In the genomic region with DNA sequence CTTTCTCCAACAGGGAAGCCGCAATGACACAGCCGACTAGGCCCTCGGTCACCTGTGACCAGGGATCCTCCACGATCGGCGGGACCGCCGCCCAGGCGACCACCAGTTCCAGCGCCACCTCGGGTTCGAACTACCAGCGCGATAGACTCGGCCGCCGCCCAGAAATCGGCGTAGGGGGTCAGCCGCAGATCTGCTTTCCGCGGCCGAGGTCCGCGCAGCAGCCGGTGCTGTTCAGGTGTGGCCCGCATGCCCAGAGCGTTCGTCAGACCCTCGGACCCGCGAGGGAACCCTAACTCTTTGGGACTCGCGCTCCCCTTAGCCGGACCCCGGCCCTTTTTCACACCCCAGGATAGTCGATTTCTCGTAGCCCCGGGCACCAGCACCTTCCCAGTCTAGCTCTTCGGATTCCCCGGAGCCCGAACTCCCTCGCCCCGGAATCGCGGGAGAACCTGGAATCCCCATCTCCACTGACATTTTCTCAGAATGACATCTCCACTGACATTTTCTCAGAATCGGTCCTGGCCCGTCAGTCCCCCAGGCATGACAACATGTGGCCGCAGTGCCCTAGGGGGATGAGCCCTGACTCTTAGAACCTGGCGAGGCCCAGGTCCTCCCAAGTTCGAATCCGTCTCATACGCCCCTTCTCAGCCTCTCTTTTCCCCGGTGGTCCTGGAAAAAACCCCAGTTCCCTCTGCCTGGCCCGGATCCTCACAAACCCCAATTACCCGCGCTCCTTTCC, we compare ENCODE assay signal across 10 cellular contexts. TPM values are rescaled to one million over a fixed set of nuclear protein-coding genes. Genes with fewer than 3 reads are reported as not detected.
A peak's percentile ranks its signal among the peaks of the same experiment; 100 is the strongest.
DNase-seq lines count a peak whose midpoint lies in the region; ATAC-seq and TF ChIP-seq lines count a peak whose summit lies in the region.
"Had no signal": no experiment of that assay in that cellular context is flagged by ENCODE, and none has a peak within 500 bp of the region (broad histone marks: within the 10 kb centered on the region; RNA-seq: fewer than 3 reads in every experiment).

No MANE protein-coding gene starts in this region.

- H3K27ac ChIP-seq in heart left ventricle (no peak overlapping the region), mucosa of rectum (ENCODE audit: low read depth in 2 of 2, low read length in 2 of 2) (peak overlapping the region; percentile 89 to 95), upper lobe of left lung (no peak overlapping the region)
- H3K27ac ChIP-seq: adrenal gland had no signal

- intact Hi-C loops in heart left ventricle (cut with DNase I): loop anchor here in 1 of 10 donors (5.0 kb wide), 1 partner anchor 46 kb away; no protein-coding TSS in a partner anchor
- intact Hi-C loops in cardiac septum (cut with DNase I): no loop called here

- H3K9ac ChIP-seq in mucosa of rectum (ENCODE audit: low read depth in 1 of 2, low read length in 2 of 2): peak overlapping the region; percentile 85 to 97

- WGBS in heart left ventricle, 4 donors: 32 to 68% (median 48%) methylated on average over 32 to 57 of the region's 57 CpGs
- WGBS in upper lobe of left lung, 2 donors: 45 to 68% methylated on average over 25 to 38 of the region's 57 CpGs

- H3K9me3 ChIP-seq in heart left ventricle: no peaks in the 10 kb centered on the region
- H3K9me3 ChIP-seq in mucosa of rectum (ENCODE audit: control insufficient read depth in 2 of 2, low read length in 2 of 2): no peaks in the 10 kb centered on the region
- no peaks in the 10 kb centered on the region for H3K9me3 ChIP-seq in upper lobe of left lung
- H3K9me3 ChIP-seq: adrenal gland had no signal

- TF ChIP-seq POLR2A in heart left ventricle (IDR thresholded peaks at IDR 0.05) (no peak), upper lobe of left lung (IDR thresholded peaks at IDR 0.05) (no peak)

- DNase-seq in heart left ventricle (no peak), cardiac septum (ENCODE audit: low spot score) (no peak), choroid plexus epithelial cell (ENCODE audit: low read depth) (no peak), upper lobe of left lung (no peak), NCI-H2081 treated with DMSO at 0.1 percent for 48 hours (lab: John Stamatoyannopoulos, UW) (no peak), Kasumi-1 (lab: John Stamatoyannopoulos, UW) (no peak)
- DNase-seq: DND-41 had no signal

- TF ChIP-seq CTCF in heart left ventricle (IDR thresholded peaks at IDR 0.05) (no peak), choroid plexus epithelial cell (conservative IDR thresholded peaks at IDR 0.05; ENCODE audit: low read depth, low read length) (no peak), upper lobe of left lung (IDR thresholded peaks at IDR 0.05) (no peak)

- H3K27me3 ChIP-seq in heart left ventricle (peaks cover 4 to 24% (median 6%) of the 10 kb centered on the region in 9 donors), mucosa of rectum (ENCODE audit: control insufficient read depth in 2 of 2, insufficient read depth in 2 of 2, low read length in 2 of 2) (peaks cover 0 to 2% of the 10 kb centered on the region in 2 donors), upper lobe of left lung (peaks cover 0 to 8% (median 3%) of the 10 kb centered on the region in 4 donors)

- H3K36me3 ChIP-seq in heart left ventricle (no peaks in the 10 kb centered on the region), mucosa of rectum (ENCODE audit: control insufficient read depth in 2 of 2, insufficient read depth in 2 of 2, low read length in 2 of 2) (no peaks in the 10 kb centered on the region), upper lobe of left lung (no peaks in the 10 kb centered on the region)
- H3K36me3 ChIP-seq: adrenal gland had no signal

- peak in 1 of 4 donors; percentile 6 for ATAC-seq in heart left ventricle
- ATAC-seq in upper lobe of left lung (ENCODE audit: low FRiP score in 2 of 2): no peak
- no peak for ATAC-seq in HG03196 (IDR thresholded peaks at IDR 0.05; ENCODE audit: unreplicated experiment)

- H3K4me3 ChIP-seq in heart left ventricle (peak overlapping the region; percentile 41 to 72 (median 62)), choroid plexus epithelial cell (ENCODE audit: low read depth, low read length) (peak overlapping the region; percentile 75), mucosa of rectum (ENCODE audit: low read length in 2 of 2) (peak overlapping the region; percentile 80 to 92), upper lobe of left lung (peak overlapping the region; percentile 43 to 57 (median 48))

- H3K4me1 ChIP-seq in heart left ventricle: peaks cover 0 to 18% (median 7%) of the 10 kb centered on the region in 12 donors
- peaks cover 14 to 23% of the 10 kb centered on the region in 2 donors for H3K4me1 ChIP-seq in mucosa of rectum (ENCODE audit: control insufficient read depth in 2 of 2, insufficient read depth in 2 of 2, low read length in 2 of 2)
- peaks cover 5 to 17% (median 13%) of the 10 kb centered on the region in 4 donors for H3K4me1 ChIP-seq in upper lobe of left lung

- no peak for TF ChIP-seq EP300 in upper lobe of left lung (IDR thresholded peaks at IDR 0.05)

RNA-seq across cellular contexts. Expression of gene C5orf52, which starts 0.4 kb away (rescaled TPM):
- not detected for total RNA-seq in heart left ventricle
- not detected for polyA plus RNA-seq in heart left ventricle
- not detected for total RNA-seq in cardiac septum
- total RNA-seq in upper lobe of left lung: not detected
- total RNA-seq: adrenal gland had no signal
- polyA plus RNA-seq: adrenal gland had no signal

RNA-seq across cellular contexts. Expression of gene SOX30, which starts 19.5 kb away (rescaled TPM):
- total RNA-seq in heart left ventricle (under 1 TPM in 4 of 9 donors, not detected in 5; 0.11 to 0.48 (median 0.19) TPM), cardiac septum (0.13 TPM), upper lobe of left lung (under 1 TPM in 1 of 6 donors, not detected in 5; 0.17 TPM)
- under 1 TPM; 0.08 to 0.11 TPM for polyA plus RNA-seq in heart left ventricle

RNA-seq across cellular contexts. Expression of gene THG1L, which starts 59.5 kb away (rescaled TPM):
- total RNA-seq in heart left ventricle: 1 to 10 TPM; 3.7 to 8.5 (median 5.0) TPM
- 1 to 10 TPM; 5.4 to 7.5 TPM for polyA plus RNA-seq in heart left ventricle
- 6.2 TPM for total RNA-seq in cardiac septum
- 10 to 100 TPM in 3 of 6 donors, 1 to 10 TPM in 3; 2.1 to 12.6 (median 9.1) TPM for total RNA-seq in upper lobe of left lung

Comparison
In these comparisons a context has a peak if more than half of its experiments do, and no peak if none do; other contexts are left out.
1. H3K27ac ChIP-seq: peak in mucosa of rectum (2 of 2); none in heart left ventricle (0 of 12) and upper lobe of left lung (0 of 4).
2. Peak in every context shown above with its lines, with median percentiles within 50 percentile points of each other: H3K4me3 ChIP-seq.